8 cellular contexts compared by ENCODE assay signal in the genomic region with DNA sequence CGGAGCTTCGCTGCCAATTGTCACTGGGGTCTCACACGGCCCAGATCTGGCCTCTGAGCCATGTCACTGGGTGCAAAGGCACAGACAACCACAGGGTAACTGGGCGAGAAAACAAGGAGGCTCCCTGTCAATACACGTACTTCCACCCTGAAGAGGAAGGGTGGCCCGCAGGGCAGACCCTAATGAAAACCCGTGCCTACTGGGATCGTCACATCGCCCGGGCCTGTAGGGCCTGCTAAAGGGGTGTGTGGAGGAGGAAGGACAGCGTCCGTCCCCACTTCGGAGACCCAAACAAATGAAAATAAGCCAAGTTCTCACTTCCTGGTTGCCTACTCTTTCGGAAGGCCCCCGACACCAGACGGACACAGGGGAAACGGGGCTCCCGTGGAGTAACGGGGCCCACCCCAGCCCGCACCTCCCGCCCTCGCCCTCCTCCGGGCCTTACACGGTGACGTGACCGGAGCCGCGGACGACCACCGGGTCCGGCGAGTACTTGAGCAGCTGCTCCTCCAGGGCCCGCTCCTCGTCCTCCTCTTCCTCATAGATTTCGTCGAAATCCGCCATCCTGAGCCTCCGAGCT. TPM values are rescaled to one million over a fixed set of nuclear protein-coding genes. Genes with fewer than 3 reads are reported as not detected.
A peak's percentile ranks its signal among the peaks of the same experiment; 100 is the strongest.
DNase-seq lines count a peak whose midpoint lies in the region; FAIRE-seq and TF ChIP-seq lines count a peak whose summit lies in the region.

No MANE protein-coding gene starts in this region.

- H3K27me3 ChIP-seq in HAP-1 (ENCODE audit: low read depth), result no peaks in the 10 kb centered on the region
- H3K27me3 ChIP-seq in neural progenitor cell, result peaks cover 23% of the 10 kb centered on the region

- H3K4me1 ChIP-seq in HAP-1, result peaks cover 21% of the 10 kb centered on the region
- peaks cover 14% of the 10 kb centered on the region for H3K4me1 ChIP-seq in neural progenitor cell

- FAIRE-seq in D721Med (lab: Jason Lieb, UNC), result no peak

- peaks cover 14% of the 10 kb centered on the region for H3K36me3 Mint-ChIP-seq in activated T-helper 1 cell treated with anti-CD3 and anti-CD28 coated beads, Interleukin-12 subunit alpha, Interleukin-12 subunit beta, Interleukin-2, Interleukin-4 antibody, amounts not matched to agents 30 ng/mL and 10 ng/mL and 1 ng/mL, durations not matched to agents 14 hours and 24 hours and 36 hours (ENCODE audit: low read depth)
- H3K36me3 Mint-ChIP-seq in neural progenitor cell, result no peaks in the 10 kb centered on the region
- no peaks in the 10 kb centered on the region for H3K36me3 Mint-ChIP-seq in type B pancreatic cell

- peak overlapping the region; percentile 91 for H3K4me3 Mint-ChIP-seq in activated T-helper 1 cell treated with anti-CD3 and anti-CD28 coated beads, Interleukin-12 subunit alpha, Interleukin-12 subunit beta, Interleukin-2, Interleukin-4 antibody, amounts not matched to agents 30 ng/mL and 10 ng/mL and 1 ng/mL, durations not matched to agents 14 hours and 24 hours and 36 hours
- H3K4me3 Mint-ChIP-seq in neural progenitor cell (peak overlapping the region; percentile 93), type B pancreatic cell (peak overlapping the region; percentile 95)

- in situ Hi-C loops in GM13977 (cut with MboI; ENCODE audit: low pct_unique_long_range_greater_than_20kb, low sequenced_read_pairs, unreplicated experiment), result no loop called here
- in situ Hi-C loops in HAP-1 (cut with MboI; ENCODE audit: low sequenced_read_pairs), result no loop called here

- peaks cover 41% of the 10 kb centered on the region for H3K79me2 ChIP-seq in neural progenitor cell (ENCODE audit: low read depth)

- H3F3A ChIP-seq in neural progenitor cell (ENCODE audit: low read depth), result peaks cover 3% of the 10 kb centered on the region

- H3K4me2 ChIP-seq in neural progenitor cell, result peak overlapping the region; percentile 87

- H3K27ac Mint-ChIP-seq in activated T-helper 1 cell treated with anti-CD3 and anti-CD28 coated beads, Interleukin-12 subunit alpha, Interleukin-12 subunit beta, Interleukin-2, Interleukin-4 antibody, amounts not matched to agents 30 ng/mL and 10 ng/mL and 1 ng/mL, durations not matched to agents 14 hours and 24 hours and 36 hours, result peak overlapping the region; percentile 94
- H3K27ac Mint-ChIP-seq in neural progenitor cell (peak overlapping the region; percentile 94), type B pancreatic cell (peak overlapping the region; percentile 93)

- H4K20me1 ChIP-seq in neural progenitor cell (ENCODE audit: low read depth), result peaks cover 45% of the 10 kb centered on the region

- peak overlapping the region; percentile 84 for H3K9ac ChIP-seq in neural progenitor cell

- H2AFZ ChIP-seq in neural progenitor cell (replicated peaks), result peak overlapping the region; percentile 80

- H3K36me3 ChIP-seq in HAP-1 (replicated peaks), result no peaks in the 10 kb centered on the region
- H3K36me3 ChIP-seq in neural progenitor cell, result no peaks in the 10 kb centered on the region

- H3K27me3 Mint-ChIP-seq in activated T-helper 1 cell treated with anti-CD3 and anti-CD28 coated beads, Interleukin-12 subunit alpha, Interleukin-12 subunit beta, Interleukin-2, Interleukin-4 antibody, amounts not matched to agents 30 ng/mL and 10 ng/mL and 1 ng/mL, durations not matched to agents 14 hours and 24 hours and 36 hours (ENCODE audit: insufficient read depth), result no peaks in the 10 kb centered on the region
- peaks cover 3% of the 10 kb centered on the region for H3K27me3 Mint-ChIP-seq in neural progenitor cell (ENCODE audit: insufficient read depth, low read depth)
- H3K27me3 Mint-ChIP-seq in type B pancreatic cell, result no peaks in the 10 kb centered on the region

- H3K4me3 ChIP-seq in HAP-1 (peak overlapping the region; percentile 68), neural progenitor cell (peak overlapping the region; percentile 92)

- H3K27ac ChIP-seq in neural progenitor cell, result no peak overlapping the region

- no peak for TF ChIP-seq CTCF in GM13977 (IDR thresholded peaks at IDR 0.05; ENCODE audit: extremely low read depth, insufficient read depth, missing control alignments)
- TF ChIP-seq CTCF in neural progenitor cell (IDR thresholded peaks at IDR 0.05), result no peak
- TF ChIP-seq CTCF in type B pancreatic cell (conservative IDR thresholded peaks at IDR 0.05), result no peak
- no peak for TF ChIP-seq CTCF in D721Med (IDR thresholded peaks at IDR 0.05; ENCODE audit: insufficient read depth, missing control alignments)

- peaks cover 48% of the 10 kb centered on the region for H3K4me1 Mint-ChIP-seq in activated T-helper 1 cell treated with anti-CD3 and anti-CD28 coated beads, Interleukin-12 subunit alpha, Interleukin-12 subunit beta, Interleukin-2, Interleukin-4 antibody, amounts not matched to agents 30 ng/mL and 10 ng/mL and 1 ng/mL, durations not matched to agents 14 hours and 24 hours and 36 hours (ENCODE audit: low read depth)
- H3K4me1 Mint-ChIP-seq in neural progenitor cell (peaks cover 40% of the 10 kb centered on the region), type B pancreatic cell (ENCODE audit: unreplicated experiment) (peaks cover 29% of the 10 kb centered on the region)

- no peaks in the 10 kb centered on the region for H3K9me3 ChIP-seq in HAP-1
- no peaks in the 10 kb centered on the region for H3K9me3 ChIP-seq in neural progenitor cell (ENCODE audit: low read depth)

- DNase-seq in GM13977 (ENCODE audit: low spot score), result peak; percentile 48
- peak in 1 of 2 experiments; percentile 35 for DNase-seq in HAP-1 (ENCODE audit: low spot score in 2 of 2)
- peak; percentile 63 for DNase-seq in NAMALWA (ENCODE audit: low spot score)
- DNase-seq in activated T-helper 1 cell treated with anti-CD3 and anti-CD28 coated beads, Interleukin-12 subunit alpha, Interleukin-12 subunit beta, Interleukin-2, Interleukin-4 antibody, amounts not matched to agents 30 ng/mL and 10 ng/mL and 1 ng/mL, durations not matched to agents 14 hours and 24 hours and 36 hours (ENCODE audit: low spot score), result peak; percentile 23
- peak; percentile 30 for DNase-seq in fibroblast of peridontal ligament (ENCODE audit: extremely low read depth)
- peak; percentile 39 for DNase-seq in neural progenitor cell (ENCODE audit: low spot score)
- DNase-seq in type B pancreatic cell (ENCODE audit: extremely low spot score, unreplicated experiment), result peak; percentile 70
- DNase-seq in D721Med (ENCODE audit: insufficient read length, low spot score), result no peak

- intact Hi-C loops in activated T-helper 1 cell treated with anti-CD3 and anti-CD28 coated beads, Interleukin-12 subunit alpha, Interleukin-12 subunit beta, Interleukin-2, Interleukin-4 antibody, amounts not matched to agents 30 ng/mL and 10 ng/mL and 1 ng/mL, durations not matched to agents 14 hours and 24 hours and 36 hours (cut with micrococcal nuclease), result loop anchor here (1.0 to 10.0 kb wide), 9 partner anchors 8 to 1481 kb away; a partner anchor contains a TSS

- no peaks in the 10 kb centered on the region for H3K9me3 Mint-ChIP-seq in activated T-helper 1 cell treated with anti-CD3 and anti-CD28 coated beads, Interleukin-12 subunit alpha, Interleukin-12 subunit beta, Interleukin-2, Interleukin-4 antibody, amounts not matched to agents 30 ng/mL and 10 ng/mL and 1 ng/mL, durations not matched to agents 14 hours and 24 hours and 36 hours
- H3K9me3 Mint-ChIP-seq in neural progenitor cell, result no peaks in the 10 kb centered on the region
- no peaks in the 10 kb centered on the region for H3K9me3 Mint-ChIP-seq in type B pancreatic cell

RNA-seq across cellular contexts. Expression of a gene that starts 0.6 kb away (rescaled TPM):
- 19.1 and 20.3 TPM in 2 replicates for total RNA-seq in activated T-helper 1 cell treated with anti-CD3 and anti-CD28 coated beads, Interleukin-12 subunit alpha, Interleukin-12 subunit beta, Interleukin-2, Interleukin-4 antibody, amounts not matched to agents 30 ng/mL and 10 ng/mL and 1 ng/mL, durations not matched to agents 14 hours and 24 hours and 36 hours
- total RNA-seq in neural progenitor cell (ENCODE audit: low replicate concordance), result 12.8 and 16.9 TPM in 2 replicates
- total RNA-seq in type B pancreatic cell (ENCODE audit: low replicate concordance), result 16.5 and 22.2 TPM in 2 replicates

RNA-seq across cellular contexts. Expression of a gene that starts 36.1 kb away (rescaled TPM):
- total RNA-seq in activated T-helper 1 cell treated with anti-CD3 and anti-CD28 coated beads, Interleukin-12 subunit alpha, Interleukin-12 subunit beta, Interleukin-2, Interleukin-4 antibody, amounts not matched to agents 30 ng/mL and 10 ng/mL and 1 ng/mL, durations not matched to agents 14 hours and 24 hours and 36 hours, result not detected in 2 replicates
- total RNA-seq in neural progenitor cell (ENCODE audit: low replicate concordance) (0.59 TPM in 1 of 2 replicates, not detected in the other), type B pancreatic cell (ENCODE audit: low replicate concordance) (5.6 TPM in 1 of 2 replicates, not detected in the other)
